ENCODE assay signal across 2 cellular contexts in the genomic region with DNA sequence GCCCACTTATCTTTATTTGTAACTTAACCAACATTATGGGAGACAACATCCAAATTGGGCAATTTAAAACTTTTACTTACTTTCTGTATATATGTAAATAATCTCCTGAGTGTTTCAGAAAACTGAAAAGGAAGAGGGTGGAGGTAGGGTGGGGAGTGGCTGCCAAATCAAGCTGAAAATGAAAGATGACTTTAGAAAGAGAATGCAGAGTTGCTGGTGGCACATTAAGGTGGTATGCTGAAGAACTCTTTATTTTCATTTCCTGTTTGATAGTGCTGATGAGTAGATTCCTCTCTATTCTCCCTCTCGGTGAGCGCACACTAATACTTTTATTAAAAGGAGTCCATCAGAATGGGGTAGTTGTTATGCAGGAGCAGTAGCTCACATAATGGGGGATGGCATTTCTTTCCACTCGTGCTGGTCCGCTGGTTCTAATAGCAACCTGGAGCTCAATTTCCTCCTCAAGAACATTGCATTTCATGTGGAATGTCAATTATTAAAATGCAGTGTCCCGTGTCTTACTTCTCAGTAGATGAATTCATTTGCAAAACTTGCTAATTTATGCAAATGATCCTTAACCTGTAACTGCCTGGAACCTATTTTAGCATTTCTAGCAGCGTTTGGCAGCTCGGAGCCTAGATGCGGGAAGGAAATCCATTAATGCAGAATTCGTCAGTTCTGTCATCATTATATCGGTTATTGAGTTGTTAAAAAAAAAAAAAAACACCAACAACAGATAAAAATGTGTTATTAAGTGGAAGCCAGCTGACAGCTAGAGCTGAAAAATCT.
TF ChIP-seq lines count a peak whose summit lies in the region.

No MANE protein-coding gene starts in this region.

TF ChIP-seq in H1, 55 proteins besides CTCF, POLR2A, EP300 and RAD21 (continued from another document):
- TF ChIP-seq USF2 (IDR thresholded peaks at IDR 0.05; ENCODE audit: low read length) (no peak), TBP (IDR thresholded peaks at IDR 0.05; ENCODE audit: low read depth, low read length) (no peak), RXRA (IDR thresholded peaks at IDR 0.05; ENCODE audit: insufficient read depth, low read depth, low read length) (no peak), ATF3 (IDR thresholded peaks at IDR 0.05; ENCODE audit: insufficient read depth, low read depth, low read length) (no peak), BRCA1 (IDR thresholded peaks at IDR 0.05; ENCODE audit: low read depth, low read length) (no peak), BACH1 (IDR thresholded peaks at IDR 0.05; ENCODE audit: low read length) (no peak), PHF8 (conservative IDR thresholded peaks at IDR 0.05; ENCODE audit: low read depth, low read length) (no peak), JUN (IDR thresholded peaks at IDR 0.05; ENCODE audit: low read depth, low read length) (no peak), GABPA (IDR thresholded peaks at IDR 0.05; ENCODE audit: borderline replicate concordance, insufficient read depth, low read length) (no peak), ASH2L (IDR thresholded peaks at IDR 0.05; ENCODE audit: low read length) (no peak), HDAC6 (IDR thresholded peaks at IDR 0.05; ENCODE audit: low read depth, low read length) (no peak)

TF ChIP-seq in HEK293T, 16 proteins besides CTCF, POLR2A, EP300 and RAD21 (continued from another document):
- TF ChIP-seq PKNOX1 (IDR thresholded peaks at IDR 0.05) (no peak), CTBP1 (IDR thresholded peaks at IDR 0.05; ENCODE audit: borderline replicate concordance) (no peak), HDGF (IDR thresholded peaks at IDR 0.05; ENCODE audit: borderline replicate concordance) (no peak), L3MBTL2 (conservative IDR thresholded peaks at IDR 0.05) (no peak), ZNF384 (IDR thresholded peaks at IDR 0.05) (no peak), SUZ12 (IDR thresholded peaks at IDR 0.05) (no peak), FOXA1 (IDR thresholded peaks at IDR 0.05) (no peak), FOXK2 (IDR thresholded peaks at IDR 0.05) (no peak), BHLHE40 (IDR thresholded peaks at IDR 0.05; ENCODE audit: borderline replicate concordance) (no peak)
